8 cellular contexts compared by ENCODE assay signal in the genomic region with DNA sequence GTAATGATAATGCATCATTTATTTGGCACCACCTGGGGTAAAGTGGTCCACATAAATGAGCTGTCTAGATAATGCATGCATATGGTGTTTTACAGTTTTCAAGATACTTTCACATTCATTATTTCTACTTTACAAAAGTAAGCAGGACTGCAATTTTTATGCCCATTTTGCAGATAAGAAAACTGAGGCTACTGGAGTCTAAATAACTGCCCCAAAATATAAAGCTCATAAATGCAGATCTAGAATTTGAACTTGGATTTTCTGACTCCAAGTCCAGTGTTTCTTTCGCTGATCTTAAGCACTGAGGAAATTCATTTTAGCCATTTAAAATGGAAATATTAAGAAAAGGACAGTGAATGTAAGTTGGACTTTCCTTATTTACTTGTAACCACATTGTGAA.
"Had no signal": no experiment of that assay in that cellular context is flagged by ENCODE, and none has a peak within 500 bp of the region (broad histone marks: within the 10 kb centered on the region; RNA-seq: fewer than 3 reads in every experiment).

No MANE protein-coding gene starts in this region.

- FAIRE-seq: G401.6, GM12878, GM12891, GM12892, GM18507, GM19239 had no signal

- H3K4me3 ChIP-seq: GM12878 had no signal

- DNase-seq: GDM1, GF-D8 had no signal

- ATAC-seq: GM12878 had no signal
